Comparison of ENCODE assay signal across 13 cellular contexts in genomic region chr17:78679495-78680395, GRCh38.
DNase-seq lines count a peak whose midpoint lies in the region; ATAC-seq, FAIRE-seq and TF ChIP-seq lines count a peak whose summit lies in the region.
"Had no signal": no experiment of that assay in that cellular context is flagged by ENCODE, and none has a peak within 500 bp of the region (broad histone marks: within the 10 kb centered on the region; RNA-seq: fewer than 3 reads in every experiment).

No MANE protein-coding gene starts in this region.

- ATAC-seq in A549 (no peak), GM19395 (IDR thresholded peaks at IDR 0.05; ENCODE audit: unreplicated experiment) (no peak), GM18858 (IDR thresholded peaks at IDR 0.05; ENCODE audit: unreplicated experiment) (no peak)
- ATAC-seq: K562 had no signal

- peaks cover 3% of the 10 kb centered on the region; the same call in 1 of the 2 replicates for H3K36me3 ChIP-seq in HUES64 (ENCODE audit: insufficient read depth, low read length)

- peak overlapping the region; percentile 72 for H3K4me2 ChIP-seq in A549

- H3K27me3 ChIP-seq in HUES64 (ENCODE audit: insufficient read depth, low read length), result no peaks in the 10 kb centered on the region

- H3K9me3 ChIP-seq in A549 (no peaks in the 10 kb centered on the region), HUES64 (ENCODE audit: insufficient read depth, low read depth, low read length) (no peaks in the 10 kb centered on the region)

- H3K27ac ChIP-seq in A549, result peak overlapping the region; percentile 90 to 94
- H3K27ac ChIP-seq in HUES64 (ENCODE audit: low read depth, low read length), result no peak overlapping the region
- H3K27ac ChIP-seq: C4-2B had no signal

- peaks cover 36% of the 10 kb centered on the region for H3K4me1 Mint-ChIP-seq in nephron progenitor cell

- TF ChIP-seq POLR2A in A549 (IDR thresholded peaks at IDR 0.05; ENCODE audit: low read length), result no peak

- H3K4me1 ChIP-seq in A549 (peaks cover 44% of the 10 kb centered on the region), HUES64 (ENCODE audit: insufficient read depth, low read length) (peaks cover 14% of the 10 kb centered on the region; the same call in 1 of the 2 replicates)

- H3K9me3 Mint-ChIP-seq in nephron progenitor cell, result no peaks in the 10 kb centered on the region

- no peak for FAIRE-seq in A549 (lab: Jason Lieb, UNC)
- no peak for FAIRE-seq in GM19239 (lab: Jason Lieb, UNC)
- FAIRE-seq: islet of Langerhans, K562 had no signal

- H3K36me3 Mint-ChIP-seq in nephron progenitor cell (ENCODE audit: low read depth), result peaks cover 36% of the 10 kb centered on the region

- no peak for TF ChIP-seq CTCF in A549 (IDR thresholded peaks at IDR 0.05)
- TF ChIP-seq CTCF in nephron progenitor cell (IDR thresholded peaks at IDR 0.05), result no peak

- POLR2A ChIA-PET in A549 (lab: Yijun Ruan, JAX), result interaction anchor here (1.2 kb wide), 1 partner anchor 87 kb away, joined by 5 read pairs; no protein-coding TSS in a partner anchor

- peak overlapping the region; percentile 33 for H3K27ac Mint-ChIP-seq in nephron progenitor cell

- no peak for TF ChIP-seq RAD21 in A549 (conservative IDR thresholded peaks at IDR 0.05 in 1 of 2, IDR thresholded peaks at IDR 0.05 in 1 of 2)

- DNase-seq in A549 (ENCODE audit: low read depth in 1 of 2, low spot score in 1 of 2) (no peak), cerebellar nuclear complex (lab: John Stamatoyannopoulos, UW) (peak; percentile 55 to 83), nephron progenitor cell (no peak), NCI-H2029 (lab: John Stamatoyannopoulos, UW) (no peak), GM19239 (ENCODE audit: insufficient read length, low spot score) (no peak)
- DNase-seq: activated CD4-positive, CD25-positive, alpha-beta regulatory T cell treated with anti-CD3 and anti-CD28 coated beads, Interleukin-2, amount 50 U/mL, for 72 hours; NCI-H446 treated with DMSO at 0.1 percent for 48 hours had no signal

- TF ChIP-seq EP300 in A549 (IDR thresholded peaks at IDR 0.05), result no peak

- H3K4me3 ChIP-seq in A549 (peak overlapping the region; percentile 22), HUES64 (ENCODE audit: low read length) (no peak overlapping the region)
- H3K4me3 ChIP-seq: K562 had no signal

- H3K4me3 Mint-ChIP-seq in nephron progenitor cell, result no peak overlapping the region

- 0 out of 2 replicates have a peak overlapping the region, but pooled peaks have one; percentile 20 for H3K9ac ChIP-seq in HUES64 (ENCODE audit: low read depth, low read length)

- 94% methylated on average over 24 of the region's 24 CpGs for WGBS in A549 (ENCODE audit: missing lambda C conversion rate)
- 87% methylated on average over 24 of the region's 24 CpGs for WGBS in HUES64

- CTCF ChIA-PET in A549 (lab: Yijun Ruan, JAX), result interaction anchor here (0.8 to 7.1 kb wide), 12 partner anchors 11 to 234 kb away, joined by 3 to 69 read pairs (median 4); no protein-coding TSS in a partner anchor

- no peaks in the 10 kb centered on the region for H3K27me3 Mint-ChIP-seq in nephron progenitor cell (ENCODE audit: low read depth, poor library complexity)

TF ChIP-seq in A549, 52 proteins besides CTCF, POLR2A, EP300 and RAD21:
- TF ChIP-seq KDM1A (IDR thresholded peaks at IDR 0.05; ENCODE audit: low read depth) (no peak), HDAC2 (IDR thresholded peaks at IDR 0.05) (no peak), MAFK (IDR thresholded peaks at IDR 0.05; ENCODE audit: partially characterized antibody) (no peak), GATA3 (IDR thresholded peaks at IDR 0.05; ENCODE audit: borderline replicate concordance) (no peak)
- TF ChIP-seq, protein P1, sequence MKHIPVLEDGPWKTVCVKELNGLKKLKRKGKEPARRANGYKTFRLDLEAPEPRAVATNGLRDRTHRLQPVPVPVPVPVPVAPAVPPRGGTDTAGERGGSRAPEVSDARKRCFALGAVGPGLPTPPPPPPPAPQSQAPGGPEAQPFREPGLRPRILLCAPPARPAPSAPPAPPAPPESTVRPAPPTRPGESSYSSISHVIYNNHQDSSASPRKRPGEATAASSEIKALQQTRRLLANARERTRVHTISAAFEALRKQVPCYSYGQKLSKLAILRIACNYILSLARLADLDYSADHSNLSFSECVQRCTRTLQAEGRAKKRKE (CRISPR knock-in tag; IDR thresholded peaks at IDR 0.05; ENCODE audit: low read depth), result no peak

Comparison
In these comparisons a context has a peak if more than half of its experiments do, and no peak if none do; other contexts are left out.
1. DNase-seq: peak in cerebellar nuclear complex (2 of 2); none in A549 (0 of 2), nephron progenitor cell (single experiment), NCI-H2029 (single experiment) and GM19239 (single experiment).